ENCODE assay signal across 8 cellular contexts in the genomic region with DNA sequence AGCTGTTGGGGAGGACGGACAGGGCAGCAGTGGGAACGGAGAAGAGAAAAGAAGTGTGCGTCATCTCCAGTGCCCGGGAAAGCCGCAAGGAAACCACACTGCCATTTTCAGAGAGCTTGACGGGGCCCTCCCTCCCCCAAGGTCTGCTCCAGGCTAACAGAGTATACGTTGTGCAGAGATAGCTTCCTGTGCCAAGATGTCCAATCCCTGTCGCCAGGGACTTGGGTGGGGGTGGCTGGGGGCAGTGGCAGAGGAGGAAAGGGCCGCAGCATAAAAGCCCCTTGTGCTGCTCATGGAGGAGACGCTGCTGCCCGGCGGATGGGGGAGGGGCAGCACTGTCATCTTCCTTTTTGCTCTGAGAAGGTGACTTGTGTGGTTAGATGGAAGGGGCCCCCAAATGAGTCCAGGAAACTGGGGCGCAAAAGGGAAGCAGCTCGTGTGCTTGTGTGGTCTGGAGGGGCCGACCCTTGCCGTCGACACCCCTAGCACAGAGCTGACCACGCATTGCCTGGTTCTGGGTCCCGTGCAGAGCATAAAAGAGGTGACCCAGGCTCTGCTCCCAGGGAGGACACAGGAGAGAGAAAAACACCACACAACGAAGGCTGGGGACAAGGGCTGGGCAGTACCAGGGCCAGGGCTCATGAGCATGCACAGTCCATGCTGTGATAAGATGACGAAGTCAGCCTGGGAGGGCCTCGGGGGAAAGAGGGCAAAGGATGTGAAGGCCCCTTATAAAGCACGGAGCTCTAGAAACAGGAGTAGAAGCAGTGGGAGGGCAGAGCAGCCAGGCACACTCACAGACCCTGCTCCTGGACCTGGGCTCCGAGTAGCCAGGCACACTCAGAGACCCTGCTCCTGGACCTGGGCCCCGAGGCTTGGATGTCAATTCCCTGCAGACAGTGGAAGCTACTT.
DNase-seq lines count a peak whose midpoint lies in the region; ATAC-seq and TF ChIP-seq lines count a peak whose summit lies in the region.

No MANE protein-coding gene starts in this region.

- peak; percentile 13 for DNase-seq in activated CD4-positive, alpha-beta T cell treated with anti-CD3 and anti-CD28 coated beads for 1 hour
- peak; percentile 25 for DNase-seq in epithelial cell of esophagus (ENCODE audit: low read depth)
- peak; percentile 73 for DNase-seq in stimulated activated CD8-positive, alpha-beta memory T cell treated with anti-CD3 and anti-CD28 coated beads, Interleukin-4, amount 100 ng/mL, for 48 hours
- no peak for DNase-seq in iPS-NIHi11 (ENCODE audit: low spot score)
- no peak for DNase-seq in NCI-H524 treated with DMSO at 0.1 percent for 48 hours (lab: John Stamatoyannopoulos, UW)
- DNase-seq in dorsolateral prefrontal cortex = no peak

- peak; percentile 49 for ATAC-seq in HG02938 (IDR thresholded peaks at IDR 0.05; ENCODE audit: unreplicated experiment)
- ATAC-seq in GM18870 (IDR thresholded peaks at IDR 0.05; ENCODE audit: unreplicated experiment) = no peak

- H3K27me3 ChIP-seq in dorsolateral prefrontal cortex = no peaks in the 10 kb centered on the region

- intact Hi-C loops in dorsolateral prefrontal cortex (cut with DNase I) = loop anchor here (5.0 to 10.0 kb wide), 7 partner anchors 158 to 645 kb away; no protein-coding TSS in a partner anchor

- TF ChIP-seq CTCF in epithelial cell of esophagus (IDR thresholded peaks at IDR 0.05; ENCODE audit: insufficient read depth, low read depth, low read length, missing control alignments) (no peak), dorsolateral prefrontal cortex (IDR thresholded peaks at IDR 0.05 in 54 of 56, conservative IDR thresholded peaks at IDR 0.05 in 2 of 56; ENCODE audit: low read depth in 1 of 56, partially characterized antibody in 56 of 56) (no peak)

- no peak overlapping the region for H3K27ac ChIP-seq in dorsolateral prefrontal cortex

- no peak overlapping the region for H3K4me3 ChIP-seq in epithelial cell of esophagus (ENCODE audit: low read length)
- no peak overlapping the region for H3K4me3 ChIP-seq in dorsolateral prefrontal cortex

Comparison
In these comparisons a context has a peak if more than half of its experiments do, and no peak if none do; other contexts are left out.
1. DNase-seq: peak in activated CD4-positive, alpha-beta T cell treated with anti-CD3 and anti-CD28 coated beads for 1 hour (single experiment), epithelial cell of esophagus (single experiment) and stimulated activated CD8-positive, alpha-beta memory T cell treated with anti-CD3 and anti-CD28 coated beads, Interleukin-4, amount 100 ng/mL, for 48 hours (single experiment); none in iPS-NIHi11 (single experiment), NCI-H524 treated with DMSO at 0.1 percent for 48 hours (single experiment) and dorsolateral prefrontal cortex (0 of 10).